In the genomic region with DNA sequence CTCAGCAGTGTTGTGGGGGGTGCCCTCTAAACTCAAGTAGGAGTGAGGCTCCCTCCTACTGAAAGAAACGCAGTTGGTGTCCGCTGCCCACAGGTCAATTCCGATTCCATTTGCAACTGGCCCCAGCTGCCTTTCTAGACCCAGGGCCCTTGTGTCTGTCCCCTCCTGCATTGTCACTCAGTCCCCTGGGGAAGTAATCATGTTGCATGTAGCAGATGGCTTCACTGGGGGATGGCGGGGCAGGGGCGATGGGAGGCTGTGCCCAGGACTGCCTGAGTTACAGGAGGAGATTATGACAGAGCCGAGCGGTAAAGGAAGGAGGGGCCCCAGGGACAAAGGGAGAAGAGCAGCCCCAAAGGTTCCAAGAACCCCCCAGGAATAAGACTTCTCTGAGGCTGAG, we compare ENCODE assay signal across 16 cellular contexts.
"Had no signal": no experiment of that assay in that cellular context is flagged by ENCODE, and none has a peak within 500 bp of the region (broad histone marks: within the 10 kb centered on the region; RNA-seq: fewer than 3 reads in every experiment).

No MANE protein-coding gene starts in this region.

- H3K27ac ChIP-seq: adrenal gland, colonic mucosa, heart right ventricle, left lung, ovary, testis had no signal

- H3K27me3 ChIP-seq: colonic mucosa, ovary, testis had no signal

- H3K4me3 ChIP-seq: adrenal gland, colonic mucosa, heart right ventricle, left lung, ovary, testis had no signal

- DNase-seq: activated CD4-positive, alpha-beta T cell treated with anti-CD3 and anti-CD28 coated beads, Interleukin-2, amount 50 U/mL, for 4 hours; activated CD4-positive, CD25-positive, alpha-beta regulatory T cell treated with anti-CD3 and anti-CD28 coated beads, Interleukin-2, amount 50 U/mL, for 72 hours; activated naive CD4-positive, alpha-beta T cell treated with anti-CD3 and anti-CD28 coated beads for 36 hours; activated T-cell treated with anti-CD3 and anti-CD28 coated beads, Interleukin-2, amount 50 U/mL, for 72 hours; adrenal gland; colonic mucosa; heart right ventricle; islet precursor cell; left lung; ovary; stimulated activated CD4-positive, alpha-beta T cell treated with anti-CD3 and anti-CD28 coated beads, Interleukin-4, amount 100 ng/mL, for 4 hours; stimulated activated naive CD8-positive, alpha-beta T cell treated with anti-CD3 and anti-CD28 coated beads, Interleukin-15, amount 100 ng/mL, for 72 hours; testis had no signal

- H3K4me1 ChIP-seq: adrenal gland, colonic mucosa, left lung, testis had no signal

- H3K36me3 ChIP-seq: adrenal gland, colonic mucosa, heart right ventricle, left lung, ovary had no signal

- FAIRE-seq: endothelial cell of umbilical vein, frontal cortex, urothelium cell line had no signal

- H3K9me3 ChIP-seq: adrenal gland, colonic mucosa, heart right ventricle, left lung, ovary, testis had no signal
